Comparison of ENCODE assay signal across 14 cellular contexts in genomic region chr10:110056822-110057221, GRCh38. TPM values are rescaled to one million over a fixed set of nuclear protein-coding genes. Genes with fewer than 3 reads are reported as not detected.
DNase-seq lines count a peak whose midpoint lies in the region; ATAC-seq, FAIRE-seq and TF ChIP-seq lines count a peak whose summit lies in the region.
"Had no signal": no experiment of that assay in that cellular context is flagged by ENCODE, and none has a peak within 500 bp of the region (broad histone marks: within the 10 kb centered on the region; RNA-seq: fewer than 3 reads in every experiment).

No MANE protein-coding gene starts in this region.

- H3K9me3 Mint-ChIP-seq in astrocyte (ENCODE audit: unreplicated experiment): no peaks in the 10 kb centered on the region
- no peaks in the 10 kb centered on the region for H3K9me3 Mint-ChIP-seq in GM23338
- H3K9me3 Mint-ChIP-seq: T-helper 1 cell treated with Interleukin-12 subunit alpha and Interleukin-12 subunit beta and Interleukin-4 antibody, amounts not matched to agents 30 μg/mL and 1 μg/mL, for 36 hours had no signal

- H3K4me3 ChIP-seq in AG09309 (ENCODE audit: control insufficient read depth, low read depth, low read length) (no peak overlapping the region), astrocyte (ENCODE audit: insufficient read depth, low read depth, low read length) (no peak overlapping the region), GM23338 (no peak overlapping the region), ascending aorta (no peak overlapping the region)
- H3K4me3 ChIP-seq: PC-9, prostate gland had no signal

- FAIRE-seq in astrocyte (lab: Jason Lieb, UNC): peak; percentile 95

- peak; percentile 39 for DNase-seq in AG09309 (ENCODE audit: low read depth)
- peak; percentile 76 for DNase-seq in GM03348 (ENCODE audit: low spot score)
- peak; percentile 80 for DNase-seq in astrocyte (ENCODE audit: low read depth)
- peak; percentile 50 for DNase-seq in kidney glomerular epithelial cell (lab: John Stamatoyannopoulos, UW)
- DNase-seq in NCI-H748 treated with DMSO at 0.1 percent for 48 hours (lab: John Stamatoyannopoulos, UW): no peak
- no peak for DNase-seq in GM23338 (ENCODE audit: low spot score)
- DNase-seq in activated CD4-positive, alpha-beta T cell treated with anti-CD3 and anti-CD28 coated beads, Interleukin-2, amount 50 U/mL, for 1 hour: no peak
- DNase-seq in ascending aorta (ENCODE audit: low spot score in 2 of 2): no peak
- DNase-seq: activated CD8-positive, alpha-beta T cell treated with anti-CD3 and anti-CD28 coated beads, Interleukin-2, amount 10 ng/mL, durations not matched to agents 7 days and 5 days; COR-L47; effector memory CD4-positive, alpha-beta T cell; PC-9 had no signal

- H3K27ac Mint-ChIP-seq in astrocyte (ENCODE audit: unreplicated experiment) (peak overlapping the region; percentile 77), GM23338 (no peak overlapping the region)

- peaks cover 71% of the 10 kb centered on the region for H3K4me1 Mint-ChIP-seq in astrocyte (ENCODE audit: low read depth, unreplicated experiment)
- peaks cover 11% of the 10 kb centered on the region for H3K4me1 Mint-ChIP-seq in GM23338

- H3K36me3 Mint-ChIP-seq in astrocyte (ENCODE audit: low read depth, unreplicated experiment) (no peaks in the 10 kb centered on the region), GM23338 (ENCODE audit: low read depth) (no peaks in the 10 kb centered on the region)

- H3K9me2 ChIP-seq in GM23338 (ENCODE audit: insufficient read depth): no peaks in the 10 kb centered on the region

- H3K9me3 ChIP-seq in astrocyte (ENCODE audit: insufficient read depth, low read depth, low read length) (no peaks in the 10 kb centered on the region), ascending aorta (no peaks in the 10 kb centered on the region)
- H3K9me3 ChIP-seq: prostate gland had no signal

- H4K20me1 ChIP-seq in astrocyte (ENCODE audit: insufficient read depth, low read length): peaks cover 24% of the 10 kb centered on the region
- peaks cover 21% of the 10 kb centered on the region for H4K20me1 ChIP-seq in GM23338 (replicated peaks; ENCODE audit: insufficient read depth)

- TF ChIP-seq CTCF in AG09309 (IDR thresholded peaks at IDR 0.05; ENCODE audit: control insufficient read depth, insufficient read depth, low read depth, low read length, missing control alignments) (no peak), astrocyte (IDR thresholded peaks at IDR 0.05; ENCODE audit: insufficient read depth, low read depth, low read length) (no peak), GM23338 (conservative IDR thresholded peaks at IDR 0.05; ENCODE audit: low read depth in 2 of 2) (no peak), ascending aorta (IDR thresholded peaks at IDR 0.05) (no peak)

- H3K36me3 ChIP-seq in astrocyte (ENCODE audit: insufficient read depth, low read length): no peaks in the 10 kb centered on the region
- H3K36me3 ChIP-seq in GM23338 (ENCODE audit: insufficient read depth): no peaks in the 10 kb centered on the region
- no peaks in the 10 kb centered on the region for H3K36me3 ChIP-seq in ascending aorta
- H3K36me3 ChIP-seq: prostate gland had no signal

- no peak overlapping the region for H3K9ac ChIP-seq in astrocyte (ENCODE audit: low read length)

- ATAC-seq in GM23338: no peak
- ATAC-seq: activated CD8-positive, alpha-beta T cell treated with anti-CD3 and anti-CD28 coated beads, Interleukin-2, amount 10 ng/mL, durations not matched to agents 7 days and 5 days had no signal

- H3K4me1 ChIP-seq in astrocyte (ENCODE audit: insufficient read depth, low read length): peaks cover 17% of the 10 kb centered on the region
- H3K4me1 ChIP-seq in GM23338 (ENCODE audit: insufficient read depth): peaks cover 7% of the 10 kb centered on the region; the same call in 1 of the 2 replicates
- peaks cover 2 to 39% of the 10 kb centered on the region in 2 donors for H3K4me1 ChIP-seq in ascending aorta
- H3K4me1 ChIP-seq: prostate gland had no signal

- H3K27me3 ChIP-seq in astrocyte (ENCODE audit: insufficient read depth, low read length) (no peaks in the 10 kb centered on the region), GM23338 (ENCODE audit: insufficient read depth) (no peaks in the 10 kb centered on the region), ascending aorta (no peaks in the 10 kb centered on the region)

- no peak overlapping the region for H3K27ac ChIP-seq in astrocyte (ENCODE audit: low read depth, low read length)
- H3K27ac ChIP-seq in GM23338 (ENCODE audit: low read depth): no peak overlapping the region
- H3K27ac ChIP-seq in ascending aorta: peak overlapping the region in 1 of 2 donors; percentile 27
- H3K27ac ChIP-seq: PC-9, prostate gland had no signal

- intact Hi-C loops in ascending aorta (cut with DNase I): no loop called here

- peak overlapping the region; percentile 39 for H3K4me2 ChIP-seq in astrocyte (ENCODE audit: low read length)
- H3K4me2 ChIP-seq in GM23338: no peak overlapping the region
- H3K4me2 ChIP-seq: PC-9 had no signal

- H3K27me3 Mint-ChIP-seq in astrocyte (ENCODE audit: low read depth, unreplicated experiment) (no peaks in the 10 kb centered on the region), GM23338 (ENCODE audit: insufficient read depth, low read depth, poor library complexity) (no peaks in the 10 kb centered on the region)

- no peaks in the 10 kb centered on the region for H3F3A ChIP-seq in GM23338 (replicated peaks; ENCODE audit: low read depth)

- no peak overlapping the region for H2AFZ ChIP-seq in astrocyte (ENCODE audit: low read depth, low read length)
- no peak overlapping the region for H2AFZ ChIP-seq in GM23338
- H2AFZ ChIP-seq: PC-9 had no signal

- H3K4me3 Mint-ChIP-seq in astrocyte (ENCODE audit: unreplicated experiment): peak overlapping the region; percentile 13
- no peak overlapping the region for H3K4me3 Mint-ChIP-seq in GM23338

- H3K79me2 ChIP-seq in astrocyte (ENCODE audit: insufficient read depth, low read length) (peaks cover 60% of the 10 kb centered on the region), GM23338 (replicated peaks; ENCODE audit: insufficient read depth) (peaks cover 90% of the 10 kb centered on the region)

TF ChIP-seq in GM23338, 12 proteins besides CTCF, POLR2A, EP300 and RAD21 (continues in another document):
- TF ChIP-seq POLR2AphosphoS5 (IDR thresholded peaks at IDR 0.05; ENCODE audit: low read depth) (no peak), NANOG (IDR thresholded peaks at IDR 0.05; ENCODE audit: borderline replicate concordance) (no peak), ZNF331 (CRISPR knock-in tag; IDR thresholded peaks at IDR 0.05; ENCODE audit: low read depth) (no peak), ZNF462 (CRISPR knock-in tag; IDR thresholded peaks at IDR 0.05) (no peak)

RNA-seq across cellular contexts. Expression of gene ADD3, which starts 49.0 kb away (rescaled TPM):
- 127 and 148 TPM in 2 replicates for total RNA-seq in astrocyte
- 75.1 and 767 TPM in 2 replicates for total RNA-seq in GM23338 (2014; rRNA removed; shearing (Covaris generic))
- polyA plus RNA-seq in GM23338 (2016; fragmentation: Nextera tagmentation; extraction: Ambion mirVana): 57.0 and 68.5 TPM in 2 replicates
- 93.0 TPM for total RNA-seq in ascending aorta

Comparison
In these comparisons a context has a peak if more than half of its experiments do, and no peak if none do; other contexts are left out.
1. DNase-seq: peak in AG09309 (single experiment), GM03348 (single experiment), astrocyte (single experiment) and kidney glomerular epithelial cell (single experiment); none in NCI-H748 treated with DMSO at 0.1 percent for 48 hours (single experiment), GM23338 (single experiment), activated CD4-positive, alpha-beta T cell treated with anti-CD3 and anti-CD28 coated beads, Interleukin-2, amount 50 U/mL, for 1 hour (single experiment) and ascending aorta (0 of 2).